In the genomic region with DNA sequence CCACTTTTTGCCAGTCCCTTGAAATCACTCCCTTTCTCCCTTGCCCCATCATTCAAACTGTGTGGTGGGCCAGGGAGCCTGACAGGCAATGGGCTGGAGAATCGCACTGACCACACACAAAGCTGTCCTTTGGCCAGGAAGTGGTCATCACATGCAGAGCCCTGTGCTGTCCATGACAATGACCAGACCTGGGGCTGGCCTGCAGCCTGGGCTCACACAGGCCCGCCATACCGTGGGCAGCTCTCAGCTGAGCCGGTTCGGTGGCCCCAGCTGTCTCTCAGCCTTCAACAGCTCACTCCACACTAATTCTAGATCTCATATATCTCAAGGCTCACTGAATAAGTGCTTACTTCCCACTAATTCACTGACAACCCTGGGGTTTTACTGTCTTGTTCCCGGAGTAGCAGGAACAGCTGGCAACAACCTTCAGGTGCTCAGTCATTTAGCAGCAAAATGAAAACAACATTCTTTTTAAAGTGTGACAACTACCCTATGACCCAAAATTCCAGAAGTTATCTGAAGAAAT, we compare ENCODE assay signal across 16 cellular contexts. TPM values are rescaled to one million over a fixed set of nuclear protein-coding genes. Genes with fewer than 3 reads are reported as not detected.
DNase-seq lines count a peak whose midpoint lies in the region; ATAC-seq and TF ChIP-seq lines count a peak whose summit lies in the region.
"Had no signal": no experiment of that assay in that cellular context is flagged by ENCODE, and none has a peak within 500 bp of the region (broad histone marks: within the 10 kb centered on the region; RNA-seq: fewer than 3 reads in every experiment).

No MANE protein-coding gene starts in this region.

- ATAC-seq in T-helper 17 cell (no peak), left ventricle myocardium superior (peak; percentile 69)
- ATAC-seq in CD4-positive, alpha-beta T cell (ENCODE audit: poor library complexity), result no peak
- ATAC-seq: CD8-positive, alpha-beta T cell; GM23338 had no signal

- CTCF ChIA-PET in CD4-positive, alpha-beta T cell (lab: Charles Lee), result no interaction called here

- no peaks in the 10 kb centered on the region for H3K9me3 ChIP-seq in T-helper 17 cell (ENCODE audit: control insufficient read depth, low read length, poor library complexity, severe bottlenecking)
- H3K9me3 ChIP-seq in CD4-positive, alpha-beta T cell (ENCODE audit: control insufficient read depth, low read length), result no peaks in the 10 kb centered on the region

- no peaks in the 10 kb centered on the region for H3K9me3 Mint-ChIP-seq in CD4-positive, alpha-beta T cell
- H3K9me3 Mint-ChIP-seq: GM23338 had no signal

- no peaks in the 10 kb centered on the region for H3K27me3 ChIP-seq in CD4-positive, alpha-beta T cell (ENCODE audit: control insufficient read depth, insufficient read depth, low read length)

- no peak overlapping the region for H3K4me3 Mint-ChIP-seq in T-helper 17 cell
- no peak overlapping the region for H3K4me3 Mint-ChIP-seq in CD4-positive, alpha-beta T cell
- H3K4me3 Mint-ChIP-seq: B cell; CD8-positive, alpha-beta T cell; GM23338 had no signal

- intact Hi-C loops in left ventricle myocardium superior (cut with micrococcal nuclease), result no loop called here
- intact Hi-C loops in CD4-positive, alpha-beta T cell (cut with DNase I, micrococcal nuclease), result no loop called here

- no peak overlapping the region for H3K27ac ChIP-seq in CD4-positive, alpha-beta T cell (ENCODE audit: low read depth, low read length)
- H3K27ac ChIP-seq: C4-2B had no signal

- peak; percentile 4 for DNase-seq in LHCN-M2 (ENCODE audit: low read depth)
- no peak for DNase-seq in T-helper 17 cell
- DNase-seq in left ventricle myocardium superior, result no peak
- peak; percentile 41 for DNase-seq in myocyte (ENCODE audit: low read depth)
- no peak for DNase-seq in CD4-positive, alpha-beta T cell
- no peak for DNase-seq in central memory CD4-positive, alpha-beta T cell
- no peak for DNase-seq in hippocampal formation (lab: John Stamatoyannopoulos, UW)
- DNase-seq: CD8-positive, alpha-beta T cell; COR-L47; DMS153; DMS79 treated with DMSO at 0.1 percent for 48 hours; EL; H7 had no signal

- H3K36me3 Mint-ChIP-seq in T-helper 17 cell (ENCODE audit: low read depth), result peaks cover 11% of the 10 kb centered on the region
- H3K36me3 Mint-ChIP-seq in CD4-positive, alpha-beta T cell (ENCODE audit: low read depth), result peaks cover 47% of the 10 kb centered on the region

- POLR2A ChIA-PET in CD4-positive, alpha-beta T cell (lab: Charles Lee), result no interaction called here

- H3K4me1 Mint-ChIP-seq in T-helper 17 cell, result peaks cover 8% of the 10 kb centered on the region
- peaks cover 6% of the 10 kb centered on the region for H3K4me1 Mint-ChIP-seq in CD4-positive, alpha-beta T cell (ENCODE audit: low read depth)
- H3K4me1 Mint-ChIP-seq: B cell had no signal

- H3K27me3 Mint-ChIP-seq in T-helper 17 cell, result no peaks in the 10 kb centered on the region
- no peaks in the 10 kb centered on the region for H3K27me3 Mint-ChIP-seq in CD4-positive, alpha-beta T cell
- H3K27me3 Mint-ChIP-seq: B cell had no signal

- H3K27ac Mint-ChIP-seq in T-helper 17 cell, result peak overlapping the region; percentile 72
- no peak overlapping the region for H3K27ac Mint-ChIP-seq in CD4-positive, alpha-beta T cell
- H3K27ac Mint-ChIP-seq: B cell; CD8-positive, alpha-beta T cell; GM23338 had no signal

- TF ChIP-seq CTCF in CD4-positive, alpha-beta T cell (IDR thresholded peaks at IDR 0.05), result no peak

RNA-seq across cellular contexts. Expression of gene USP46, which starts 48.0 kb away (rescaled TPM):
- total RNA-seq in LHCN-M2 (2014; rRNA removed), result 18.3 and 19.2 TPM in 2 replicates
- 7.3 TPM for polyA plus RNA-seq in LHCN-M2 (2012)
- 10 to 100 TPM; 22.5 to 24.0 TPM for total RNA-seq in T-helper 17 cell
- total RNA-seq in left ventricle myocardium superior, result 61.1 TPM
- 20.8 and 21.0 TPM in 2 replicates for total RNA-seq in myocyte
- 12.2 TPM for polyA plus RNA-seq in myocyte (2012)
- 10 to 100 TPM in 1 of 2 experiments, 1 to 10 TPM in 1; 6.8 to 10.5 TPM for total RNA-seq in CD4-positive, alpha-beta T cell

Comparison
In these comparisons a context has a peak if more than half of its experiments do, and no peak if none do; other contexts are left out.
1. DNase-seq: peak in LHCN-M2 (single experiment) and myocyte (single experiment); none in T-helper 17 cell (0 of 3), left ventricle myocardium superior (single experiment), CD4-positive, alpha-beta T cell (0 of 10), central memory CD4-positive, alpha-beta T cell (single experiment) and hippocampal formation (0 of 2).